16 cellular contexts compared by ENCODE assay signal in the genomic region with DNA sequence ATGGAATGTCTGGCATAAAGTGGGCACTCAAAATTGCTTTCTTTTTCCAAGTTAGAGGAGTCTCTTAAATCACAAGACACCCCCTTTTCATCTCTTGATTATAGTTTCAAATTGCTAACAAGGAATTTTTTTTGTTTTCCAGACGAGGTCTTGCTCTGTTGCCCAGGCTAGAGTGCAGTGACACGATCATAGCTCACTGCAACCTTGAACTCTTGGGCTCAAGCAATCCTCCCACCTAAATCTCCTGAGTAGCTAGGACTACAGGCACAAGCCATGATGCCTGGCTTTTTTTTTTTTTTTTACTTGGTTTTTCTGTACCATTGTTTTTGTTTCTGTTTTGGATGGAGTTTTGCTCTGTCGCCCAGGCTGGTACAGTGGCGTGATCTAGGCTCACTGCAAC. TPM values are rescaled to one million over a fixed set of nuclear protein-coding genes. Genes with fewer than 3 reads are reported as not detected.
DNase-seq lines count a peak whose midpoint lies in the region; ATAC-seq and TF ChIP-seq lines count a peak whose summit lies in the region.
"Had no signal": no experiment of that assay in that cellular context is flagged by ENCODE, and none has a peak within 500 bp of the region (broad histone marks: within the 10 kb centered on the region; RNA-seq: fewer than 3 reads in every experiment).

No MANE protein-coding gene starts in this region.

- no peaks in the 10 kb centered on the region for H3K9me2 ChIP-seq in SK-N-SH
- H3K9me2 ChIP-seq in PC-9 (ENCODE audit: insufficient read depth) = no peaks in the 10 kb centered on the region

- H4K20me1 ChIP-seq in SK-N-SH (ENCODE audit: insufficient read depth) (peaks cover 51% of the 10 kb centered on the region), PC-9 (ENCODE audit: insufficient read depth) (peaks cover 94% of the 10 kb centered on the region)

- in situ Hi-C loops in transverse colon (cut with MboI; ENCODE audit: low pct_ligation_motif_present in 1 of 4, low pct_unique_long_range_greater_than_20kb in 1 of 4, low sequenced_read_pairs in 3 of 4) = no loop called here

- TF ChIP-seq EP300 in SK-N-SH (IDR thresholded peaks at IDR 0.05; ENCODE audit: borderline replicate concordance in 1 of 2, low read depth in 1 of 2, low read length in 1 of 2) (no peak), transverse colon (IDR thresholded peaks at IDR 0.05; ENCODE audit: low read depth) (no peak)

- TSS peak; percentile 2 for BruUV-seq in PC-9 (replicated peaks; lab: Mats Ljungman, UMichigan)

- H2AFZ ChIP-seq in SK-N-SH (ENCODE audit: low read depth) (no peak overlapping the region), PC-9 (no peak overlapping the region)

- H3K36me3 ChIP-seq in SK-N-SH (replicated peaks in 1 of 2; ENCODE audit: control insufficient read depth in 1 of 2, insufficient read depth in 2 of 2, low read length in 1 of 2) (no peaks in the 10 kb centered on the region), PC-9 (ENCODE audit: low read depth) (no peaks in the 10 kb centered on the region), transverse colon (no peaks in the 10 kb centered on the region)
- H3K36me3 ChIP-seq: HAP-1 had no signal

- peak overlapping the region; percentile 33 for H3K27ac Mint-ChIP-seq in progenitor cell of endocrine pancreas

- POLR2A ChIA-PET in SK-N-SH (lab: Yijun Ruan, JAX) (no interaction called here), PC-9 (lab: Charles Lee; ENCODE audit: unreplicated experiment) (no interaction called here)

- CTCF ChIA-PET in SK-N-SH (lab: Yijun Ruan, JAX) (interaction anchor here (0.6 kb wide), 1 partner anchor 423 kb away, joined by 3 read pairs; no protein-coding TSS in a partner anchor), PC-9 (lab: Charles Lee) (no interaction called here)

- no peaks in the 10 kb centered on the region for H3K9me3 ChIP-seq in SK-N-SH
- H3K9me3 ChIP-seq in PC-9 (ENCODE audit: insufficient read depth, low read depth) = no peaks in the 10 kb centered on the region
- H3K9me3 ChIP-seq in transverse colon = no peaks in the 10 kb centered on the region
- H3K9me3 ChIP-seq: HAP-1 had no signal

- no peak overlapping the region for H3K4me3 Mint-ChIP-seq in progenitor cell of endocrine pancreas (ENCODE audit: low read depth)

- peaks cover 11% of the 10 kb centered on the region for H3K4me1 Mint-ChIP-seq in progenitor cell of endocrine pancreas (ENCODE audit: low read depth)

- intact Hi-C loops in PC-9 (cut with micrococcal nuclease; ENCODE audit: unreplicated experiment) = no loop called here
- intact Hi-C loops in transverse colon (cut with DNase I; ENCODE audit: low total_unique reads) = no loop called here

- H3K4me1 ChIP-seq in SK-N-SH (ENCODE audit: control insufficient read depth in 1 of 2, insufficient read depth in 2 of 2, low read depth in 1 of 2, low read length in 1 of 2) (no peaks in the 10 kb centered on the region; a peak in 2 of 4 replicates), PC-9 (replicated peaks; ENCODE audit: insufficient read depth) (no peaks in the 10 kb centered on the region), transverse colon (peaks cover 0 to 6% (median 0%) of the 10 kb centered on the region in 4 donors)
- H3K4me1 ChIP-seq: BLaER1, HAP-1 had no signal

- H3K4me2 ChIP-seq in SK-N-SH (no peak overlapping the region), PC-9 (no peak overlapping the region)
- H3K4me2 ChIP-seq: BLaER1 had no signal

- TF ChIP-seq POLR2A in transverse colon (IDR thresholded peaks at IDR 0.05) = no peak

- DNase-seq in SK-N-SH (no peak), PC-9 (no peak), left lobe of liver (ENCODE audit: low spot score) (no peak), progenitor cell of endocrine pancreas (ENCODE audit: low spot score, unreplicated experiment) (no peak), transverse colon (no peak)
- DNase-seq in activated CD8-positive, alpha-beta memory T cell treated with anti-CD3 and anti-CD28 coated beads, Interleukin-2, amount 50 U/mL, for 48 hours = no peak
- DNase-seq: AML-193, DMS53, GF-D8, GOT3 had no signal

- H3K4me3 ChIP-seq in SK-N-SH (ENCODE audit: low read depth in 2 of 2, low read length in 1 of 2) (no peak overlapping the region), PC-9 (no peak overlapping the region), transverse colon (no peak overlapping the region)
- H3K4me3 ChIP-seq: BLaER1, HAP-1, K562 had no signal

- no peak overlapping the region for H3K9ac ChIP-seq in SK-N-SH
- H3K9ac ChIP-seq: BLaER1 had no signal

- H3F3A ChIP-seq in SK-N-SH (replicated peaks; ENCODE audit: insufficient read depth) (no peaks in the 10 kb centered on the region), PC-9 (ENCODE audit: insufficient read depth, low read depth) (peaks cover 7% of the 10 kb centered on the region)

- H3K27me3 Mint-ChIP-seq in progenitor cell of endocrine pancreas = no peaks in the 10 kb centered on the region

- H3K27ac ChIP-seq in SK-N-SH (ENCODE audit: low read depth in 2 of 2, low read length in 1 of 2) (no peak overlapping the region), PC-9 (no peak overlapping the region), transverse colon (no peak overlapping the region)
- H3K27ac ChIP-seq: 22Rv1, BLaER1 had no signal

- TF ChIP-seq RAD21 in SK-N-SH (IDR thresholded peaks at IDR 0.05; ENCODE audit: low read length) = no peak

- TF ChIP-seq CTCF in SK-N-SH (IDR thresholded peaks at IDR 0.05) (no peak), PC-9 (conservative IDR thresholded peaks at IDR 0.05) (no peak), progenitor cell of endocrine pancreas (IDR thresholded peaks at IDR 0.05; ENCODE audit: unreplicated experiment) (no peak), transverse colon (IDR thresholded peaks at IDR 0.05) (no peak)

- no peaks in the 10 kb centered on the region for H3K27me3 ChIP-seq in SK-N-SH (ENCODE audit: insufficient read depth)
- H3K27me3 ChIP-seq in PC-9 (ENCODE audit: insufficient read depth, low read depth) = no peaks in the 10 kb centered on the region
- no peaks in the 10 kb centered on the region for H3K27me3 ChIP-seq in transverse colon
- H3K27me3 ChIP-seq: BLaER1 had no signal

- H3K36me3 Mint-ChIP-seq in progenitor cell of endocrine pancreas (ENCODE audit: insufficient read depth) = peaks cover 4% of the 10 kb centered on the region

- 90% methylated on average over 4 of the region's 4 CpGs for WGBS in SK-N-SH (ENCODE audit: low lambda C conversion rate)
- WGBS in transverse colon (ENCODE audit: low coverage in 1 of 2), 2 donors = 82 to 92% methylated on average over 4 of the region's 4 CpGs

- no peaks in the 10 kb centered on the region for H3K9me3 Mint-ChIP-seq in progenitor cell of endocrine pancreas (ENCODE audit: low read depth)

- ATAC-seq in SK-N-SH treated with all-trans-retinoic acid at 6 μM for 48 hours = no peak
- ATAC-seq in left lobe of liver = peak; percentile 32
- ATAC-seq in GM18907 (IDR thresholded peaks at IDR 0.05; ENCODE audit: unreplicated experiment) = no peak
- ATAC-seq: K562 had no signal

- H3K79me2 ChIP-seq in SK-N-SH (ENCODE audit: insufficient read depth) (peaks cover 100% of the 10 kb centered on the region), PC-9 (ENCODE audit: low read depth) (peaks cover 100% of the 10 kb centered on the region)

TF ChIP-seq in SK-N-SH treated with all-trans-retinoic acid at 6 μM for 48 hours, 23 proteins besides CTCF, POLR2A, EP300 and RAD21 (continues in another document):
- TF ChIP-seq ISL1 (CRISPR knock-in tag; IDR thresholded peaks at IDR 0.05) = 0 out of 2 replicates have a peak, but pooled peaks have one; percentile 31

TF ChIP-seq in SK-N-SH, 30 proteins besides CTCF, POLR2A, EP300 and RAD21:
- TF ChIP-seq ELF1 (IDR thresholded peaks at IDR 0.05) = no peak
- TF ChIP-seq TEAD4 (IDR thresholded peaks at IDR 0.05; ENCODE audit: borderline replicate concordance, insufficient read depth) = no peak
- TF ChIP-seq FOXJ3 (CRISPR knock-in tag; IDR thresholded peaks at IDR 0.05) = no peak
- no peak for TF ChIP-seq RCOR1 (IDR thresholded peaks at IDR 0.05; ENCODE audit: low read length)
- no peak for TF ChIP-seq POLR2AphosphoS5 (IDR thresholded peaks at IDR 0.05; ENCODE audit: low read depth, low read length)
- no peak for TF ChIP-seq GABPA (IDR thresholded peaks at IDR 0.05; ENCODE audit: low read depth)
- no peak for TF ChIP-seq MEF2A (IDR thresholded peaks at IDR 0.05; ENCODE audit: borderline replicate concordance, low read depth)

RNA-seq across cellular contexts. Expression of a gene that starts 20.8 kb away (rescaled TPM):
- polyA plus RNA-seq in SK-N-SH (2012; rRNA removed) = 14.2 and 17.2 TPM in 2 replicates
- 20.0 and 22.2 TPM in 2 replicates for polyA plus RNA-seq in SK-N-SH (2012; cell fraction: cytosol; rRNA removed)
- 13.2 and 31.6 TPM in 2 replicates for polyA plus RNA-seq in SK-N-SH (2012; cell fraction: nucleus; rRNA removed)
- total RNA-seq in PC-9 (2021) (48.4 and 49.8 TPM in 2 replicates), left lobe of liver (16.5 TPM), progenitor cell of endocrine pancreas (59.3 and 62.3 TPM in 2 replicates), transverse colon (10 to 100 TPM; 15.9 to 80.4 (median 47.4) TPM)
